18 cellular contexts compared by ENCODE assay signal in the genomic region with DNA sequence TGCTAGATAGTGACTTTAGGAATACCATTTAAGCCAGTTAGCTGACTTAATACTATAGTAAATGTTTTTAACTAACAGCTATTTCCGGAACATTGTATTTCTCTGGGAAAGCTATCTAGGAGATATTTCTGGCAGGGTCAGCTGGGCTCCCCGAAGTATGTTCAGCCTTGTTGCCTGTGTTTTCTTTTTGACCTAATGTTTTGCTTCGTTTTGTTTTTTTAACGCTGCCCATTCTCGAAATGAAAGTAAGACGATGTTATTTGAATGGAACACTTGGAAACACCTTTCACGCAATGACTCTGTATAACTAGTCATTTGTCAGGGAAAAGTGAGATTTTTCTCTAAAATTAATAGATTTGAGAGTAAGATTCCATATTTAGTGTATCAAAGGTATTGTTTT.
DNase-seq lines count a peak whose midpoint lies in the region; ATAC-seq and TF ChIP-seq lines count a peak whose summit lies in the region.
"Had no signal": no experiment of that assay in that cellular context is flagged by ENCODE, and none has a peak within 500 bp of the region (broad histone marks: within the 10 kb centered on the region; RNA-seq: fewer than 3 reads in every experiment).

No MANE protein-coding gene starts in this region.

- DNase-seq in heart right ventricle: no peak
- DNase-seq in right atrium auricular region (ENCODE audit: low spot score): no peak
- peak; percentile 32 for DNase-seq in choroid plexus epithelial cell (ENCODE audit: low read depth)
- DNase-seq in kidney epithelial cell (ENCODE audit: low read depth): no peak
- DNase-seq in aorta: no peak
- DNase-seq in kidney tubule cell (ENCODE audit: low spot score): no peak
- no peak for DNase-seq in NCI-H526 (lab: John Stamatoyannopoulos, UW)
- DNase-seq: activated CD8-positive, alpha-beta memory T cell treated with anti-CD3 and anti-CD28 coated beads for 24 hours; Caco-2; foreskin melanocyte; KBM-7; midbrain; NCI-H1048; NCI-H510A; stimulated activated CD4-positive, alpha-beta T cell treated with anti-CD3 and anti-CD28 coated beads, Interleukin-12 subunit alpha, Interleukin-12 subunit beta, amount 100 ng/mL, for 4 hours had no signal

- peak overlapping the region in 5 of 10 donors; percentile 29 to 64 (median 39) for H3K27ac ChIP-seq in heart right ventricle
- no peak overlapping the region for H3K27ac ChIP-seq in right atrium auricular region
- H3K27ac ChIP-seq in aorta (ENCODE audit: low read depth in 1 of 2, low read length in 2 of 2): peak overlapping the region in 1 of 2 donors; percentile 76
- H3K27ac ChIP-seq: BLaER1, prostate gland had no signal

- TF ChIP-seq CTCF in heart right ventricle (IDR thresholded peaks at IDR 0.05) (no peak), right atrium auricular region (IDR thresholded peaks at IDR 0.05) (no peak), choroid plexus epithelial cell (conservative IDR thresholded peaks at IDR 0.05; ENCODE audit: low read depth, low read length) (no peak), kidney epithelial cell (IDR thresholded peaks at IDR 0.05; ENCODE audit: insufficient read depth, low read length, poor library complexity, severe bottlenecking) (no peak)

- H3K36me3 ChIP-seq in heart right ventricle (no peaks in the 10 kb centered on the region), right atrium auricular region (no peaks in the 10 kb centered on the region), kidney epithelial cell (ENCODE audit: control insufficient read depth, insufficient read depth, low read length) (no peaks in the 10 kb centered on the region), aorta (ENCODE audit: control insufficient read depth in 1 of 2, insufficient read depth in 2 of 2, low read length in 1 of 2) (no peaks in the 10 kb centered on the region)
- H3K36me3 ChIP-seq: BLaER1, prostate gland had no signal

- H3K9me3 ChIP-seq in heart right ventricle: peaks cover 0 to 2% (median 0%) of the 10 kb centered on the region in 11 donors
- no peaks in the 10 kb centered on the region for H3K9me3 ChIP-seq in right atrium auricular region
- H3K9me3 ChIP-seq in aorta (ENCODE audit: control insufficient read depth, low read length): no peaks in the 10 kb centered on the region
- H3K9me3 ChIP-seq: BLaER1, Caco-2, prostate gland had no signal

- peaks cover 0 to 7% (median 0%) of the 10 kb centered on the region in 9 donors for H3K4me1 ChIP-seq in heart right ventricle
- H3K4me1 ChIP-seq in right atrium auricular region: no peaks in the 10 kb centered on the region
- no peaks in the 10 kb centered on the region for H3K4me1 ChIP-seq in aorta (ENCODE audit: control insufficient read depth in 1 of 2, insufficient read depth in 2 of 2, low read length in 2 of 2)
- H3K4me1 ChIP-seq: BLaER1, Caco-2, prostate gland had no signal

- 21 to 25% methylated on average over 7 of the region's 7 CpGs for WGBS in heart right ventricle, 2 donors
- WGBS in aorta, 2 donors: 2 to 6% methylated on average over 7 of the region's 7 CpGs

- H3K4me3 ChIP-seq in heart right ventricle (peak overlapping the region; percentile 7 to 47 (median 38)), right atrium auricular region (peak overlapping the region in 1 of 2 donors; percentile 2), choroid plexus epithelial cell (ENCODE audit: low read depth, low read length) (peak overlapping the region; percentile 44), kidney epithelial cell (ENCODE audit: low read depth, low read length) (peak overlapping the region; percentile 3), aorta (ENCODE audit: low read length in 2 of 2) (peak overlapping the region; percentile 75 to 82)
- H3K4me3 ChIP-seq: BLaER1, prostate gland had no signal

- H3K27me3 ChIP-seq in heart right ventricle: no peaks in the 10 kb centered on the region
- no peaks in the 10 kb centered on the region for H3K27me3 ChIP-seq in right atrium auricular region
- no peaks in the 10 kb centered on the region for H3K27me3 ChIP-seq in kidney epithelial cell (ENCODE audit: control insufficient read depth, insufficient read depth, low read length)
- no peaks in the 10 kb centered on the region for H3K27me3 ChIP-seq in aorta (ENCODE audit: control insufficient read depth in 1 of 2, insufficient read depth in 2 of 2, low read length in 1 of 2)
- H3K27me3 ChIP-seq: BLaER1 had no signal

- ATAC-seq in heart right ventricle: peak in 2 of 8 donors; percentile 24 to 37
- ATAC-seq in aorta (ENCODE audit: low FRiP score): no peak
- ATAC-seq in GM21619 (IDR thresholded peaks at IDR 0.05; ENCODE audit: unreplicated experiment): no peak

- intact Hi-C loops in heart right ventricle (cut with DNase I) (no loop called here), aorta (cut with DNase I) (loop anchor here in 1 of 2 donors (5.0 to 10.0 kb wide), 2 partner anchors 36 to 1301 kb away; no protein-coding TSS in a partner anchor)
